In the genomic region with DNA sequence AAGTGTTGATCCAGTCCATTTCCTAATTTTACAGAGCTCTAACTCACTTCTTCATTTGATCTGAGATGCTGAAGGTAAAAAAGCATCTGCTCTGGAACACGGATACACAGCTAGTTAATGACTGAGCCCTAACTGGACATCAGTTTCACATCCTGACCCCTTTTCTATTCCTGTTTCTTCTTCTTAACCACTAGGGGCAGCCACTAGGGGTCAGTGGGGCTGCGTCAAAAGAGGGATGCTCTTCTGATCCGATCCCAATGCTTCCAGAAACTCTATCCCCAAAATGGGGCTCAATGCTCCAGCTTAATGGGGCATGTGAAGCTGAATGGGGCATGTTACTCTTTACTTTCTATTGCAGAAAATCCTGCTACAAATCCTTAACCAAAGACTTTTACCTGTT, we compare ENCODE assay signal across 9 cellular contexts. TPM values are rescaled to one million over a fixed set of nuclear protein-coding genes. Genes with fewer than 3 reads are reported as not detected.
A peak's percentile ranks its signal among the peaks of the same experiment; 100 is the strongest.
DNase-seq lines count a peak whose midpoint lies in the region; ATAC-seq and TF ChIP-seq lines count a peak whose summit lies in the region.
"Had no signal": no experiment of that assay in that cellular context is flagged by ENCODE, and none has a peak within 500 bp of the region (broad histone marks: within the 10 kb centered on the region; RNA-seq: fewer than 3 reads in every experiment).

No MANE protein-coding gene starts in this region.

- H3K4me3 ChIP-seq in MG63 (no peak overlapping the region), mammary epithelial cell (replicated peaks in 1 of 3; ENCODE audit: insufficient read depth in 1 of 3, low read depth in 2 of 3, low read length in 3 of 3) (no peak overlapping the region), neuronal stem cell (ENCODE audit: low read length in 2 of 2) (no peak overlapping the region)

- no TSS peak for BruUV-seq in mammary epithelial cell (replicated peaks; lab: Mats Ljungman, UMichigan)

- no peak overlapping the region for H2BK5ac ChIP-seq in neuronal stem cell (ENCODE audit: low read length)

- WGBS in mammary epithelial cell (ENCODE audit: low coverage, missing lambda C conversion rate) = 41% methylated on average over 3 of the region's 3 CpGs
- no CpG with 5 or more reads among the region's 3 CpGs for WGBS in neuronal stem cell (ENCODE audit: extremely low coverage in 2 of 2, insufficient read length in 2 of 2, insufficient replicate concordance in 1 of 2), 2 donors

- H3K9ac ChIP-seq in mammary epithelial cell (ENCODE audit: insufficient read depth, low read length) (no peak overlapping the region), neuronal stem cell (ENCODE audit: low read depth, low read length, poor library complexity) (no peak overlapping the region)

- no peak overlapping the region for H4K8ac ChIP-seq in neuronal stem cell (ENCODE audit: low read depth, low read length)

- DNase-seq in GM10266 (ENCODE audit: extremely low spot score) = peak; percentile 8
- DNase-seq in MG63 = peak; percentile 14
- DNase-seq in mammary epithelial cell = no peak
- DNase-seq in neuronal stem cell (ENCODE audit: low spot score) = peak; percentile 1
- DNase-seq in stimulated activated CD4-positive, alpha-beta T cell treated with anti-CD3 and anti-CD28 coated beads, Interleukin-4, amount 100 ng/mL, for 24 hours = no peak
- no peak for DNase-seq in stimulated activated CD4-positive, alpha-beta T cell treated with anti-CD3 and anti-CD28 coated beads, Interleukin-4, amount 100 ng/mL, for 4 hours
- DNase-seq: naive B cell had no signal

- no peaks in the 10 kb centered on the region for H3K79me2 ChIP-seq in mammary epithelial cell (ENCODE audit: insufficient read depth, low read length)

- H3K79me1 ChIP-seq in neuronal stem cell (ENCODE audit: low read depth, low read length) = no peaks in the 10 kb centered on the region

- H2AFZ ChIP-seq in mammary epithelial cell (ENCODE audit: low read depth, low read length) (no peak overlapping the region), neuronal stem cell (ENCODE audit: low read length) (no peak overlapping the region)

- H3K27me3 ChIP-seq in MG63 (no peaks in the 10 kb centered on the region), mammary epithelial cell (ENCODE audit: insufficient read depth, low read length) (no peaks in the 10 kb centered on the region), neuronal stem cell (ENCODE audit: control insufficient read depth in 3 of 3, insufficient read depth in 3 of 3, low read depth in 1 of 3, low read length in 3 of 3) (no peaks in the 10 kb centered on the region)

- H3K36me3 ChIP-seq in MG63 (no peaks in the 10 kb centered on the region), mammary epithelial cell (ENCODE audit: insufficient read depth, low read length) (no peaks in the 10 kb centered on the region), neuronal stem cell (replicated peaks in 1 of 2; ENCODE audit: control insufficient read depth in 2 of 2, insufficient read depth in 2 of 2, low read length in 2 of 2) (no peaks in the 10 kb centered on the region)

- no peak overlapping the region for H3K14ac ChIP-seq in neuronal stem cell (ENCODE audit: low read length)

- H3K4me2 ChIP-seq in mammary epithelial cell (ENCODE audit: insufficient read depth, low read depth, low read length) = no peak overlapping the region
- no peak overlapping the region for H3K4me2 ChIP-seq in neuronal stem cell (ENCODE audit: insufficient read depth, low read length, poor library complexity, severe bottlenecking)

- intact Hi-C loops in mammary epithelial cell (cut with micrococcal nuclease) = no loop called here

- no peaks in the 10 kb centered on the region for H4K20me1 ChIP-seq in mammary epithelial cell (ENCODE audit: insufficient read depth, low read length)

- H3K18ac ChIP-seq in neuronal stem cell (ENCODE audit: low read length) = no peak overlapping the region

- no peak overlapping the region for H2AK5ac ChIP-seq in neuronal stem cell (ENCODE audit: low read depth, low read length)

- in situ Hi-C loops in mammary epithelial cell (cut with MboI; ENCODE audit: low sequenced_read_pairs in 2 of 2) = no loop called here

- H2BK15ac ChIP-seq in neuronal stem cell (ENCODE audit: low read length) = no peak overlapping the region

- dilution Hi-C loops in mammary epithelial cell (cut with HindIII; ENCODE audit: low sequenced_read_pairs) = no loop called here

- CTCF ChIA-PET in mammary epithelial cell (lab: Charles Lee; ENCODE audit: low non-redundant PET) = no interaction called here

- H2BK12ac ChIP-seq in neuronal stem cell (ENCODE audit: low read length) = no peak overlapping the region

- H3K4me1 ChIP-seq in mammary epithelial cell (ENCODE audit: insufficient read depth, low read length) (no peaks in the 10 kb centered on the region), neuronal stem cell (ENCODE audit: control insufficient read depth in 2 of 2, insufficient read depth in 1 of 2, low read depth in 1 of 2, low read length in 2 of 2) (no peaks in the 10 kb centered on the region)

- TF ChIP-seq CTCF in GM10266 (IDR thresholded peaks at IDR 0.05; ENCODE audit: control insufficient read depth, insufficient read depth, low read depth, missing control alignments) (peak; percentile 43), mammary epithelial cell (conservative IDR thresholded peaks at IDR 0.05 in 1 of 2, IDR thresholded peaks at IDR 0.05 in 1 of 2; ENCODE audit: extremely low read depth in 1 of 2, insufficient read depth in 1 of 2, low read depth in 1 of 2, low read length in 2 of 2) (peak; percentile 38 to 50)

- H3K9me3 ChIP-seq in MG63 = no peaks in the 10 kb centered on the region
- H3K9me3 ChIP-seq in mammary epithelial cell (replicated peaks; ENCODE audit: insufficient read depth, low read length) = peaks cover 5% of the 10 kb centered on the region
- no peaks in the 10 kb centered on the region for H3K9me3 ChIP-seq in neuronal stem cell (replicated peaks in 1 of 2; ENCODE audit: control insufficient read depth in 2 of 2, insufficient read depth in 1 of 2, low read depth in 1 of 2, low read length in 2 of 2)

- H4K91ac ChIP-seq in neuronal stem cell (ENCODE audit: low read depth, low read length, poor library complexity) = no peak overlapping the region

- H2BK120ac ChIP-seq in neuronal stem cell (ENCODE audit: low read depth, low read length) = no peak overlapping the region

- ATAC-seq in esophagus mucosa = no peak
- no peak for ATAC-seq in GM21825 (IDR thresholded peaks at IDR 0.05; ENCODE audit: unreplicated experiment)

- H3K27ac ChIP-seq in mammary epithelial cell (ENCODE audit: insufficient read depth, low read depth, low read length) (no peak overlapping the region), neuronal stem cell (replicated peaks; ENCODE audit: low read length) (no peak overlapping the region)

- H3K23ac ChIP-seq in neuronal stem cell (ENCODE audit: low read depth, low read length, poor library complexity) = no peak overlapping the region

- no peak overlapping the region for H3K4ac ChIP-seq in neuronal stem cell (ENCODE audit: low read length)

RNA-seq across cellular contexts. Expression of gene PHKA2, which starts 33.4 kb away (rescaled TPM):
- total RNA-seq in MG63 (2014; rRNA removed; shearing (Covaris generic); ENCODE audit: low replicate concordance) = 13.3 and 29.0 TPM in 2 replicates
- total RNA-seq in mammary epithelial cell (10 to 100 TPM; 18.0 to 23.0 TPM), esophagus mucosa (8.8 TPM)
- polyA plus RNA-seq in mammary epithelial cell = 14.0 TPM
- polyA minus RNA-seq in mammary epithelial cell = 10.7 TPM
- polyA plus RNA-seq in neuronal stem cell (2013, experiment 1 of 2) = 12.2 TPM
- polyA plus RNA-seq in neuronal stem cell (2013, experiment 2 of 2) = 11.6 TPM

Comparison
In these comparisons a context has a peak if more than half of its experiments do, and no peak if none do; other contexts are left out.
1. DNase-seq: peak in GM10266 (single experiment), MG63 (single experiment) and neuronal stem cell (single experiment); none in mammary epithelial cell (single experiment), stimulated activated CD4-positive, alpha-beta T cell treated with anti-CD3 and anti-CD28 coated beads, Interleukin-4, amount 100 ng/mL, for 24 hours (single experiment) and stimulated activated CD4-positive, alpha-beta T cell treated with anti-CD3 and anti-CD28 coated beads, Interleukin-4, amount 100 ng/mL, for 4 hours (0 of 2).